Comparison of ENCODE assay signal across 14 cellular contexts in genomic region chr11:105469931-105470330, GRCh38.
A peak's percentile ranks its signal among the peaks of the same experiment; 100 is the strongest.
DNase-seq lines count a peak whose midpoint lies in the region; ATAC-seq and TF ChIP-seq lines count a peak whose summit lies in the region.
"Had no signal": no experiment of that assay in that cellular context is flagged by ENCODE, and none has a peak within 500 bp of the region (broad histone marks: within the 10 kb centered on the region; RNA-seq: fewer than 3 reads in every experiment).

No MANE protein-coding gene starts in this region.

- H3K14ac ChIP-seq in H9 (ENCODE audit: insufficient read depth, low read length) = no peak overlapping the region

- no peak overlapping the region for H2AFZ ChIP-seq in H9 (ENCODE audit: low read length)

- no peak overlapping the region for H3K4me3 Mint-ChIP-seq in H9
- no peak overlapping the region for H3K4me3 Mint-ChIP-seq in endodermal cell
- H3K4me3 Mint-ChIP-seq: B cell; CD4-positive, CD25-positive, alpha-beta regulatory T cell had no signal

- H3K27me3 ChIP-seq in BE2C (no peaks in the 10 kb centered on the region), H9 (ENCODE audit: insufficient read depth, low read length) (no peaks in the 10 kb centered on the region), Panc1 (ENCODE audit: control insufficient read depth, insufficient read depth, low read length) (no peaks in the 10 kb centered on the region), endodermal cell (ENCODE audit: control insufficient read depth, insufficient read depth, low read length, poor library complexity, severe bottlenecking) (no peaks in the 10 kb centered on the region)

- no peak overlapping the region for H3T11ph ChIP-seq in H9 (ENCODE audit: low read length)

- H3K4me3 ChIP-seq in BE2C (ENCODE audit: low read depth, low read length) (no peak overlapping the region), Panc1 (ENCODE audit: low read depth in 2 of 2, low read length in 2 of 2) (no peak overlapping the region), endodermal cell (ENCODE audit: low read length) (no peak overlapping the region)
- H3K4me3 ChIP-seq: K562 had no signal

- intact Hi-C loops in Panc1 (cut with micrococcal nuclease; ENCODE audit: unreplicated experiment) = no loop called here

- H2BK12ac ChIP-seq in H9 (ENCODE audit: insufficient read length, low read depth, low read length) = no peak overlapping the region

- no peak overlapping the region for H4K5ac ChIP-seq in H9 (ENCODE audit: insufficient read length, low read depth, low read length)

- H4K91ac ChIP-seq in H9 (ENCODE audit: insufficient read length, low read depth, low read length) = no peak overlapping the region

- H3K9ac ChIP-seq in H9 (ENCODE audit: extremely low read depth, insufficient read length, low read length) = no peak overlapping the region
- H3K9ac ChIP-seq in endodermal cell (ENCODE audit: extremely low read depth, low read length, poor library complexity, severe bottlenecking) = no peak overlapping the region

- H3K4me1 ChIP-seq in BE2C (no peaks in the 10 kb centered on the region; the same call in 1 of the 2 replicates), H9 (ENCODE audit: insufficient read depth, low read length) (no peaks in the 10 kb centered on the region), Panc1 (ENCODE audit: control insufficient read depth, insufficient read depth, low read length) (0 out of 2 replicates have a peak, but pooled peaks cover 3% of the 10 kb centered on the region), endodermal cell (ENCODE audit: control insufficient read depth, insufficient read depth, low read length) (no peaks in the 10 kb centered on the region)
- H3K4me1 ChIP-seq: Caco-2 had no signal

- no peaks in the 10 kb centered on the region for H3K79me1 ChIP-seq in H9 (ENCODE audit: insufficient read depth, low read depth, low read length, poor library complexity, severe bottlenecking)

- H2BK20ac ChIP-seq in H9 (ENCODE audit: low read depth, low read length, poor library complexity, severe bottlenecking) = no peak overlapping the region

- H2BK120ac ChIP-seq in H9 (ENCODE audit: low read depth, low read length, poor library complexity, severe bottlenecking) = no peak overlapping the region

- H3K4ac ChIP-seq in H9 (ENCODE audit: low read depth, low read length) = no peak overlapping the region

- H3K36me3 Mint-ChIP-seq in H9 (ENCODE audit: insufficient read depth in 1 of 3, low read depth in 3 of 3) = no peaks in the 10 kb centered on the region
- no peaks in the 10 kb centered on the region for H3K36me3 Mint-ChIP-seq in endodermal cell (ENCODE audit: low read depth)
- H3K36me3 Mint-ChIP-seq: CD4-positive, CD25-positive, alpha-beta regulatory T cell had no signal

- in situ Hi-C loops in Panc1 (cut with HindIII; ENCODE audit: low pct_unique_long_range_greater_than_20kb, low sequenced_read_pairs) = no loop called here

- H3K27me3 Mint-ChIP-seq in H9 (ENCODE audit: low read depth) = no peaks in the 10 kb centered on the region
- H3K27me3 Mint-ChIP-seq in endodermal cell (ENCODE audit: insufficient read depth) = no peaks in the 10 kb centered on the region
- H3K27me3 Mint-ChIP-seq: B cell; CD4-positive, CD25-positive, alpha-beta regulatory T cell had no signal

- no peak overlapping the region for H3K18ac ChIP-seq in H9 (ENCODE audit: insufficient read length, low read depth, low read length)

- H4K8ac ChIP-seq in H9 (replicated peaks; ENCODE audit: insufficient read length, low read depth, low read length) = no peak overlapping the region

- no peak for ATAC-seq in Panc1
- ATAC-seq: K562 had no signal

- H3K27ac ChIP-seq in H9 (ENCODE audit: insufficient read length, low read depth, low read length) (no peak overlapping the region), Panc1 (ENCODE audit: low read length) (no peak overlapping the region), endodermal cell (ENCODE audit: low read depth, low read length) (no peak overlapping the region)
- H3K27ac ChIP-seq: HL-60 had no signal

- H3K23ac ChIP-seq in H9 (ENCODE audit: insufficient read length, low read depth, low read length) = no peak overlapping the region

- TF ChIP-seq CTCF in BE2C (IDR thresholded peaks at IDR 0.05; ENCODE audit: low read depth, low read length) = peak; percentile 23
- peak; percentile 39 for TF ChIP-seq CTCF in H9 (conservative IDR thresholded peaks at IDR 0.05)
- TF ChIP-seq CTCF in Panc1 (IDR thresholded peaks at IDR 0.05) = peak; percentile 25; the same call in 1 of the 2 replicates
- peak; percentile 58 for TF ChIP-seq CTCF in endodermal cell (conservative IDR thresholded peaks at IDR 0.05)

- H2AK5ac ChIP-seq in H9 (ENCODE audit: insufficient read length, low read length) = no peak overlapping the region

- no peaks in the 10 kb centered on the region for H4K20me1 ChIP-seq in H9 (ENCODE audit: control insufficient read depth, insufficient read depth, insufficient read length)

- no peak overlapping the region for H3K27ac Mint-ChIP-seq in H9
- H3K27ac Mint-ChIP-seq in endodermal cell = no peak overlapping the region
- H3K27ac Mint-ChIP-seq: B cell; CD4-positive, CD25-positive, alpha-beta regulatory T cell had no signal

- DNase-seq in BE2C (no peak), H9 (no peak), Panc1 (ENCODE audit: low read depth, low spot score) (no peak), endodermal cell (no peak), superior temporal gyrus (ENCODE audit: extremely low spot score) (no peak), NCI-H446 (lab: John Stamatoyannopoulos, UW) (no peak)
- DNase-seq: C1 segment of cervical spinal cord; CD4-positive, CD25-positive, alpha-beta regulatory T cell; H7; IMR-90 had no signal

- H3K4me2 ChIP-seq in H9 (ENCODE audit: insufficient read depth, insufficient read length, low read length) = no peak overlapping the region

- CTCF ChIA-PET in Panc1 (lab: Charles Lee) = no interaction called here

- H3K9me3 Mint-ChIP-seq in H9 (no peaks in the 10 kb centered on the region), endodermal cell (no peaks in the 10 kb centered on the region)

- POLR2A ChIA-PET in Panc1 (lab: Charles Lee) = no interaction called here

- H3K79me2 ChIP-seq in H9 (ENCODE audit: insufficient read depth, low read length) = no peaks in the 10 kb centered on the region

- H2BK5ac ChIP-seq in H9 (ENCODE audit: insufficient read length, low read length) = no peak overlapping the region

- no peak overlapping the region for H3K56ac ChIP-seq in H9 (ENCODE audit: insufficient read length, low read depth, low read length)

- BruUV-seq in Panc1 (replicated peaks; lab: Mats Ljungman, UMichigan) = no TSS peak

- no peaks in the 10 kb centered on the region for H3K4me1 Mint-ChIP-seq in H9
- no peaks in the 10 kb centered on the region for H3K4me1 Mint-ChIP-seq in endodermal cell
- H3K4me1 Mint-ChIP-seq: B cell; CD4-positive, CD25-positive, alpha-beta regulatory T cell had no signal

- H3K9me3 ChIP-seq in BE2C (no peaks in the 10 kb centered on the region), H9 (ENCODE audit: control insufficient read depth, low read depth, low read length) (no peaks in the 10 kb centered on the region), Panc1 (ENCODE audit: control insufficient read depth, insufficient read depth, low read depth, low read length) (no peaks in the 10 kb centered on the region), endodermal cell (ENCODE audit: control insufficient read depth, low read length) (no peaks in the 10 kb centered on the region)
- H3K9me3 ChIP-seq: Caco-2 had no signal

- no peaks in the 10 kb centered on the region for H3K23me2 ChIP-seq in H9 (ENCODE audit: insufficient read length, low read depth, low read length, poor library complexity, severe bottlenecking)

- WGBS in H9 (ENCODE audit: extremely low coverage, insufficient read length, low lambda C conversion rate) = no CpG with 5 or more reads among the region's 1 CpG
- 100% methylated on average over 1 of the region's 1 CpG for WGBS in endodermal cell (ENCODE audit: insufficient coverage in 1 of 2, insufficient read length in 1 of 2), 2 experiments

- no peak overlapping the region for H2BK15ac ChIP-seq in H9 (ENCODE audit: low read depth, low read length)

- H3K36me3 ChIP-seq in BE2C = no peaks in the 10 kb centered on the region
- H3K36me3 ChIP-seq in Panc1 (ENCODE audit: control insufficient read depth, insufficient read depth, low read length) = no peaks in the 10 kb centered on the region
- no peaks in the 10 kb centered on the region for H3K36me3 ChIP-seq in endodermal cell (ENCODE audit: control insufficient read depth, insufficient read depth, low read length)
